1 cellular context compared by ENCODE assay signal in the genomic region with DNA sequence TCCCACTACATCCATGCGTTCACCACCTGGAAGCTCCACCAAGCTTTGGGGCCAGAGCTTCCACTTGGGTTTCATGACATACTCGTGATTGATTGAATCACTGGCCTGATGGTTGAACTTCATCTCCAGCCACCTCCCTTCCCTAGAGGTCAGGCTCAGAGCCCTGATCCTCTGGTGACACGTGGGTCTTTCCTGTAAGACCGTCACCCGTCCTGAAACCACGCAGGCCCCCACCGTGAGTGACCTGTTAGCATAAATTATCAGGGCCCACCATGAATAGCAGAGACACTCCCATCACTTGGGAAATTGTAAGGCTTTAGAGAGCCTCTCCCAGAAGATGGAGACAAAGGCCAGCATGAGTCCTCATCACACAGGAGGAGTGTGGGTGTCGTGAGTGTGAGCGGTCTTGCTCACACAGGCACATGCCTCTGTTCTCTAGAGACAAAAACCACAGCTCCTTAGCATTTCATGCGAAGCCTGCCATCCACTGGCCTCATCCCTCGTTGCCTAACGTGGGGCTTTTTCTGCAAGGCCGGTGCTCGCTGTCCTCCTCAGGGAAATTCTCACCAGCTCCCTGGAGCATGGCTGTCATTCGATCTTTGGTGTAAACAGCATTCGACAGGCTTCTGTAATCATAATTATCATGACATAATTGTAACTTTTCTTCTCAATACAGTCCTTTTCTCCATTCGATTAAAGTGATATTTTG.
TF ChIP-seq lines count a peak whose summit lies in the region.

No MANE protein-coding gene starts in this region.

TF ChIP-seq in GM12878, 131 proteins besides CTCF, POLR2A, EP300 and RAD21 (continued from another document and continues in another):
- TF ChIP-seq RELA (IDR thresholded peaks at IDR 0.05; ENCODE audit: borderline replicate concordance, partially characterized antibody) = peak; percentile 59
- TF ChIP-seq HDAC6 (IDR thresholded peaks at IDR 0.05; ENCODE audit: unreplicated experiment) = no peak
- TF ChIP-seq ZSCAN29 (IDR thresholded peaks at IDR 0.05) = no peak
- TF ChIP-seq ZNF622 (IDR thresholded peaks at IDR 0.05) = no peak
- no peak for TF ChIP-seq ZZZ3 (IDR thresholded peaks at IDR 0.05; ENCODE audit: control insufficient read depth, insufficient read length, low read depth)
- TF ChIP-seq POU2F2 (IDR thresholded peaks at IDR 0.05; ENCODE audit: borderline replicate concordance, low read depth, low read length) = peak; percentile 76; the same call in 2 of the 3 replicates
- TF ChIP-seq, protein P1, sequence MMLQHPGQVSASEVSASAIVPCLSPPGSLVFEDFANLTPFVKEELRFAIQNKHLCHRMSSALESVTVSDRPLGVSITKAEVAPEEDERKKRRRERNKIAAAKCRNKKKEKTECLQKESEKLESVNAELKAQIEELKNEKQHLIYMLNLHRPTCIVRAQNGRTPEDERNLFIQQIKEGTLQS (IDR thresholded peaks at IDR 0.05; ENCODE audit: borderline replicate concordance, extremely low read depth, low read depth, low read length) = no peak
- peak; percentile 88 for TF ChIP-seq IRF4 (IDR thresholded peaks at IDR 0.05; ENCODE audit: low read depth, low read length)
- no peak for TF ChIP-seq ZNF384 (IDR thresholded peaks at IDR 0.05; ENCODE audit: borderline replicate concordance, low read depth, low read length)
- TF ChIP-seq, protein P2, sequence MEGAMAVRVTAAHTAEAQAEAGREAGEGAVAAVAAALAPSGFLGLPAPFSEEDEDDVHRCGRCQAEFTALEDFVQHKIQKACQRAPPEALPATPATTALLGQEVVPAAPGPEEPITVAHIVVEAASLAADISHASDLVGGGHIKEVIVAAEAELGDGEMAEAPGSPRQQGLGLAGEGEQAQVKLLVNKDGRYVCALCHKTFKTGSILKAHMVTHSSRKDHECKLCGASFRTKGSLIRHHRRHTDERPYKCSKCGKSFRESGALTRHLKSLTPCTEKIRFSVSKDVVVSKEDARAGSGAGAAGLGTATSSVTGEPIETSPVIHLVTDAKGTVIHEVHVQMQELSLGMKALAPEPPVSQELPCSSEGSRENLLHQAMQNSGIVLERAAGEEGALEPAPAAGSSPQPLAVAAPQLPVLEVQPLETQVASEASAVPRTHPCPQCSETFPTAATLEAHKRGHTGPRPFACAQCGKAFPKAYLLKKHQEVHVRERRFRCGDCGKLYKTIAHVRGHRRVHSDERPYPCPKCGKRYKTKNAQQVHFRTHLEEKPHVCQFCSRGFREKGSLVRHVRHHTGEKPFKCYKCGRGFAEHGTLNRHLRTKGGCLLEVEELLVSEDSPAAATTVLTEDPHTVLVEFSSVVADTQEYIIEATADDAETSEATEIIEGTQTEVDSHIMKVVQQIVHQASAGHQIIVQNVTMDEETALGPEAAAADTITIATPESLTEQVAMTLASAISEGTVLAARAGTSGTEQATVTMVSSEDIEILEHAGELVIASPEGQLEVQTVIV (IDR thresholded peaks at IDR 0.05; ENCODE audit: borderline replicate concordance, partially characterized antibody) = no peak
- no peak for TF ChIP-seq JUND (IDR thresholded peaks at IDR 0.05; ENCODE audit: low read depth, low read length)
- TF ChIP-seq TAF1 (IDR thresholded peaks at IDR 0.05; ENCODE audit: borderline replicate concordance, low read depth, low read length) = 0 out of 2 replicates have a peak, but pooled peaks have one; percentile 29
- TF ChIP-seq, protein P3, sequence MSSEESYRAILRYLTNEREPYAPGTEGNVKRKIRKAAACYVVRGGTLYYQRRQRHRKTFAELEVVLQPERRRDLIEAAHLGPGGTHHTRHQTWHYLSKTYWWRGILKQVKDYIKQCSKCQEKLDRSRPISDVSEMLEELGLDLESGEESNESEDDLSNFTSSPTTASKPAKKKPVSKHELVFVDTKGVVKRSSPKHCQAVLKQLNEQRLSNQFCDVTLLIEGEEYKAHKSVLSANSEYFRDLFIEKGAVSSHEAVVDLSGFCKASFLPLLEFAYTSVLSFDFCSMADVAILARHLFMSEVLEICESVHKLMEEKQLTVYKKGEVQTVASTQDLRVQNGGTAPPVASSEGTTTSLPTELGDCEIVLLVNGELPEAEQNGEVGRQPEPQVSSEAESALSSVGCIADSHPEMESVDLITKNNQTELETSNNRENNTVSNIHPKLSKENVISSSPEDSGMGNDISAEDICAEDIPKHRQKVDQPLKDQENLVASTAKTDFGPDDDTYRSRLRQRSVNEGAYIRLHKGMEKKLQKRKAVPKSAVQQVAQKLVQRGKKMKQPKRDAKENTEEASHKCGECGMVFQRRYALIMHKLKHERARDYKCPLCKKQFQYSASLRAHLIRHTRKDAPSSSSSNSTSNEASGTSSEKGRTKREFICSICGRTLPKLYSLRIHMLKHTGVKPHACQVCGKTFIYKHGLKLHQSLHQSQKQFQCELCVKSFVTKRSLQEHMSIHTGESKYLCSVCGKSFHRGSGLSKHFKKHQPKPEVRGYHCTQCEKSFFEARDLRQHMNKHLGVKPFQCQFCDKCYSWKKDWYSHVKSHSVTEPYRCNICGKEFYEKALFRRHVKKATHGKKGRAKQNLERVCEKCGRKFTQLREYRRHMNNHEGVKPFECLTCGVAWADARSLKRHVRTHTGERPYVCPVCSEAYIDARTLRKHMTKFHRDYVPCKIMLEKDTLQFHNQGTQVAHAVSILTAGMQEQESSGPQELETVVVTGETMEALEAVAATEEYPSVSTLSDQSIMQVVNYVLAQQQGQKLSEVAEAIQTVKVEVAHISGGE (CRISPR knock-in tag; IDR thresholded peaks at IDR 0.05) = no peak
- TF ChIP-seq MYB (IDR thresholded peaks at IDR 0.05; ENCODE audit: borderline replicate concordance, low read depth, low read length) = no peak
- TF ChIP-seq ZNF217 (IDR thresholded peaks at IDR 0.05) = no peak; the same call in 1 of the 2 replicates
- TF ChIP-seq, protein P4, sequence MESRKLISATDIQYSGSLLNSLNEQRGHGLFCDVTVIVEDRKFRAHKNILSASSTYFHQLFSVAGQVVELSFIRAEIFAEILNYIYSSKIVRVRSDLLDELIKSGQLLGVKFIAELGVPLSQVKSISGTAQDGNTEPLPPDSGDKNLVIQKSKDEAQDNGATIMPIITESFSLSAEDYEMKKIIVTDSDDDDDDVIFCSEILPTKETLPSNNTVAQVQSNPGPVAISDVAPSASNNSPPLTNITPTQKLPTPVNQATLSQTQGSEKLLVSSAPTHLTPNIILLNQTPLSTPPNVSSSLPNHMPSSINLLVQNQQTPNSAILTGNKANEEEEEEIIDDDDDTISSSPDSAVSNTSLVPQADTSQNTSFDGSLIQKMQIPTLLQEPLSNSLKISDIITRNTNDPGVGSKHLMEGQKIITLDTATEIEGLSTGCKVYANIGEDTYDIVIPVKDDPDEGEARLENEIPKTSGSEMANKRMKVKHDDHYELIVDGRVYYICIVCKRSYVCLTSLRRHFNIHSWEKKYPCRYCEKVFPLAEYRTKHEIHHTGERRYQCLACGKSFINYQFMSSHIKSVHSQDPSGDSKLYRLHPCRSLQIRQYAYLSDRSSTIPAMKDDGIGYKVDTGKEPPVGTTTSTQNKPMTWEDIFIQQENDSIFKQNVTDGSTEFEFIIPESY (IDR thresholded peaks at IDR 0.05) = no peak
- no peak for TF ChIP-seq STAT3 (IDR thresholded peaks at IDR 0.05; ENCODE audit: low read depth, low read length)
- no peak for TF ChIP-seq RBBP5 (conservative IDR thresholded peaks at IDR 0.05)
- TF ChIP-seq SMAD5 (IDR thresholded peaks at IDR 0.05; ENCODE audit: low read depth) = no peak
- TF ChIP-seq, protein P5, sequence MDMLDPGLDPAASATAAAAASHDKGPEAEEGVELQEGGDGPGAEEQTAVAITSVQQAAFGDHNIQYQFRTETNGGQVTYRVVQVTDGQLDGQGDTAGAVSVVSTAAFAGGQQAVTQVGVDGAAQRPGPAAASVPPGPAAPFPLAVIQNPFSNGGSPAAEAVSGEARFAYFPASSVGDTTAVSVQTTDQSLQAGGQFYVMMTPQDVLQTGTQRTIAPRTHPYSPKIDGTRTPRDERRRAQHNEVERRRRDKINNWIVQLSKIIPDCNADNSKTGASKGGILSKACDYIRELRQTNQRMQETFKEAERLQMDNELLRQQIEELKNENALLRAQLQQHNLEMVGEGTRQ (IDR thresholded peaks at IDR 0.05; ENCODE audit: borderline replicate concordance, low read depth, low read length) = no peak; the same call in 1 of the 2 replicates
- peak; percentile 38 for TF ChIP-seq SP1 (IDR thresholded peaks at IDR 0.05; ENCODE audit: low read depth, low read length)
- no peak for TF ChIP-seq CBX3 (IDR thresholded peaks at IDR 0.05; ENCODE audit: borderline replicate concordance, low read depth)
- TF ChIP-seq, protein P6, sequence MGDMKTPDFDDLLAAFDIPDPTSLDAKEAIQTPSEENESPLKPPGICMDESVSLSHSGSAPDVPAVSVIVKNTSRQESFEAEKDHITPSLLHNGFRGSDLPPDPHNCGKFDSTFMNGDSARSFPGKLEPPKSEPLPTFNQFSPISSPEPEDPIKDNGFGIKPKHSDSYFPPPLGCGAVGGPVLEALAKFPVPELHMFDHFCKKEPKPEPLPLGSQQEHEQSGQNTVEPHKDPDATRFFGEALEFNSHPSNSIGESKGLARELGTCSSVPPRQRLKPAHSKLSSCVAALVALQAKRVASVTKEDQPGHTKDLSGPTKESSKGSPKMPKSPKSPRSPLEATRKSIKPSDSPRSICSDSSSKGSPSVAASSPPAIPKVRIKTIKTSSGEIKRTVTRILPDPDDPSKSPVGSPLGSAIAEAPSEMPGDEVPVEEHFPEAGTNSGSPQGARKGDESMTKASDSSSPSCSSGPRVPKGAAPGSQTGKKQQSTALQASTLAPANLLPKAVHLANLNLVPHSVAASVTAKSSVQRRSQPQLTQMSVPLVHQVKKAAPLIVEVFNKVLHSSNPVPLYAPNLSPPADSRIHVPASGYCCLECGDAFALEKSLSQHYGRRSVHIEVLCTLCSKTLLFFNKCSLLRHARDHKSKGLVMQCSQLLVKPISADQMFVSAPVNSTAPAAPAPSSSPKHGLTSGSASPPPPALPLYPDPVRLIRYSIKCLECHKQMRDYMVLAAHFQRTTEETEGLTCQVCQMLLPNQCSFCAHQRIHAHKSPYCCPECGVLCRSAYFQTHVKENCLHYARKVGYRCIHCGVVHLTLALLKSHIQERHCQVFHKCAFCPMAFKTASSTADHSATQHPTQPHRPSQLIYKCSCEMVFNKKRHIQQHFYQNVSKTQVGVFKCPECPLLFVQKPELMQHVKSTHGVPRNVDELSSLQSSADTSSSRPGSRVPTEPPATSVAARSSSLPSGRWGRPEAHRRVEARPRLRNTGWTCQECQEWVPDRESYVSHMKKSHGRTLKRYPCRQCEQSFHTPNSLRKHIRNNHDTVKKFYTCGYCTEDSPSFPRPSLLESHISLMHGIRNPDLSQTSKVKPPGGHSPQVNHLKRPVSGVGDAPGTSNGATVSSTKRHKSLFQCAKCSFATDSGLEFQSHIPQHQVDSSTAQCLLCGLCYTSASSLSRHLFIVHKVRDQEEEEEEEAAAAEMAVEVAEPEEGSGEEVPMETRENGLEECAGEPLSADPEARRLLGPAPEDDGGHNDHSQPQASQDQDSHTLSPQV (IDR thresholded peaks at IDR 0.05) = peak; percentile 92
- TF ChIP-seq ASH2L (IDR thresholded peaks at IDR 0.05; ENCODE audit: borderline replicate concordance, low read depth) = no peak
- peak; percentile 68; the same call in 1 of the 2 replicates for TF ChIP-seq NBN (IDR thresholded peaks at IDR 0.05)
- TF ChIP-seq CEBPB (IDR thresholded peaks at IDR 0.05; ENCODE audit: borderline replicate concordance in 1 of 2, low read depth in 2 of 2, low read length in 2 of 2) = no peak
- TF ChIP-seq MEF2B (IDR thresholded peaks at IDR 0.05; ENCODE audit: partially characterized antibody, poor library complexity, severe bottlenecking) = peak; percentile 99
- no peak for TF ChIP-seq EZH2 (IDR thresholded peaks at IDR 0.05; ENCODE audit: borderline replicate concordance, control insufficient read depth, low read depth, low read length)
- no peak for TF ChIP-seq RUNX3 (IDR thresholded peaks at IDR 0.05; ENCODE audit: low read length)
- TF ChIP-seq NR2C2 (IDR thresholded peaks at IDR 0.05; ENCODE audit: borderline replicate concordance, control insufficient read depth, insufficient read length, low read depth) = no peak
- no peak for TF ChIP-seq NFXL1 (IDR thresholded peaks at IDR 0.05; ENCODE audit: borderline replicate concordance)
- TF ChIP-seq DPF2 (IDR thresholded peaks at IDR 0.05) = peak; percentile 58
- TF ChIP-seq, protein P7, sequence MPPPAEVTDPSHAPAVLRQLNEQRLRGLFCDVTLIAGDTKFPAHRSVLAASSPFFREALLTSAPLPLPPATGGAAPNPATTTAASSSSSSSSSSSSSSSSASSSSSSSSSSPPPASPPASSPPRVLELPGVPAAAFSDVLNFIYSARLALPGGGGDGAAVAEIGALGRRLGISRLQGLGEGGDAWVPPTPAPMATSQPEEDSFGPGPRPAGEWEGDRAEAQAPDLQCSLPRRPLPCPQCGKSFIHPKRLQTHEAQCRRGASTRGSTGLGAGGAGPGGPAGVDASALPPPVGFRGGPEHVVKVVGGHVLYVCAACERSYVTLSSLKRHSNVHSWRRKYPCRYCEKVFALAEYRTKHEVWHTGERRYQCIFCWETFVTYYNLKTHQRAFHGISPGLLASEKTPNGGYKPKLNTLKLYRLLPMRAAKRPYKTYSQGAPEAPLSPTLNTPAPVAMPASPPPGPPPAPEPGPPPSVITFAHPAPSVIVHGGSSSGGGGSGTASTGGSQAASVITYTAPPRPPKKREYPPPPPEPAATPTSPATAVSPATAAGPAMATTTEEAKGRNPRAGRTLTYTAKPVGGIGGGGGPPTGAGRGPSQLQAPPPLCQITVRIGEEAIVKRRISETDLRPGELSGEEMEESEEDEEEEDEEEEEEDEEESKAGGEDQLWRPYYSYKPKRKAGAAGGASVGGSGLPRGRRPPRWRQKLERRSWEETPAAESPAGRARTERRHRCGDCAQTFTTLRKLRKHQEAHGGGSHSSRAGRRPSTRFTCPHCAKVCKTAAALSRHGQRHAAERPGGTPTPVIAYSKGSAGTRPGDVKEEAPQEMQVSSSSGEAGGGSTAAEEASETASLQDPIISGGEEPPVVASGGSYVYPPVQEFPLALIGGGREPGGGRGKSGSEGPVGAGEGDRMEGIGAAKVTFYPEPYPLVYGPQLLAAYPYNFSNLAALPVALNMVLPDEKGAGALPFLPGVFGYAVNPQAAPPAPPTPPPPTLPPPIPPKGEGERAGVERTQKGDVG (CRISPR knock-in tag; IDR thresholded peaks at IDR 0.05) = peak; percentile 75; the same call in 1 of the 2 replicates
- no peak for TF ChIP-seq SREBF2 (IDR thresholded peaks at IDR 0.05; ENCODE audit: low read length)
- peak; percentile 92 for TF ChIP-seq TCF12 (IDR thresholded peaks at IDR 0.05; ENCODE audit: low read depth, low read length)
- TF ChIP-seq EED (IDR thresholded peaks at IDR 0.05; ENCODE audit: low read depth) = no peak; the same call in 1 of the 2 replicates
- peak; percentile 69 for TF ChIP-seq MXI1 (IDR thresholded peaks at IDR 0.05; ENCODE audit: low read depth, low read length)
- TF ChIP-seq BHLHE40 (IDR thresholded peaks at IDR 0.05; ENCODE audit: borderline replicate concordance in 1 of 2, low read depth in 2 of 2, low read length in 1 of 2) = peak; percentile 96 to 97
- TF ChIP-seq ZNF274 (IDR thresholded peaks at IDR 0.05; ENCODE audit: insufficient read depth, insufficient read length) = no peak
